In the genomic region with DNA sequence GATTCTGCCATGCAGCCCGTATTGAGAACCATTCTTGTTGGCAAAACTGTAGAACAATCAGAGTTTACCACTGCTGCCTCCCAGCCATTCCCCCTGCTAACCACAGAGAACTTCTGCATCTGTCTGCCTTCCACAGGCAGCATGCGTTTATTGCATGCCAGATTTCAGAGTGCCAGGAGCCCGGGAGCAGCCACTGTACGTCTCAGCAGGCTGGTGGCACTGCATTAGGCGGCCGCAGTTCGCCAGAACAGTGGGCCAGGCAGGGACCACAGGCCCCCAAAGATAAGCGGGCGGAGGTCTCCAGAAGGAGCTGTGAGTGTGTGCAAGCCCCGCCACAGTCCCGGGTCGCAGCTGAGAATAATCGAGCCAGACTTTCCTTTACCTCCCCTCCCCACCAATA, we compare ENCODE assay signal across 8 cellular contexts. TPM values are rescaled to one million over a fixed set of nuclear protein-coding genes. Genes with fewer than 3 reads are reported as not detected.
DNase-seq lines count a peak whose midpoint lies in the region; ATAC-seq and TF ChIP-seq lines count a peak whose summit lies in the region.

No MANE protein-coding gene starts in this region.

- no peaks in the 10 kb centered on the region for H3K9me3 Mint-ChIP-seq in glutamatergic neuron (ENCODE audit: unreplicated experiment)

- H3K36me3 ChIP-seq in smooth muscle cell (ENCODE audit: low read depth) (no peaks in the 10 kb centered on the region), gastroesophageal sphincter (no peaks in the 10 kb centered on the region)

- peak; percentile 64 for DNase-seq in AG08395 (ENCODE audit: low spot score)
- DNase-seq in SKM-1 (lab: John Stamatoyannopoulos, UW; ENCODE audit: unreplicated experiment), result peak; percentile 5
- no peak for DNase-seq in glutamatergic neuron
- no peak for DNase-seq in smooth muscle cell (lab: John Stamatoyannopoulos, UW; ENCODE audit: unreplicated experiment)
- DNase-seq in HK-2 (ENCODE audit: unreplicated experiment), result no peak
- no peak for DNase-seq in stimulated activated CD4-positive, alpha-beta T cell treated with anti-CD3 and anti-CD28 coated beads, Interleukin-4, amount 100 ng/mL, for 24 hours

- peaks cover 6% of the 10 kb centered on the region for H3K4me1 Mint-ChIP-seq in glutamatergic neuron (ENCODE audit: low read depth, unreplicated experiment)

- H3K4me3 ChIP-seq in smooth muscle cell (peak overlapping the region; percentile 48), gastroesophageal sphincter (peak overlapping the region in 1 of 2 donors; percentile 32)

- H3K27me3 ChIP-seq in smooth muscle cell (ENCODE audit: low read depth) (peaks cover 5% of the 10 kb centered on the region), gastroesophageal sphincter (peaks cover 20% of the 10 kb centered on the region)

- peak overlapping the region; percentile 74 for H3K4me3 Mint-ChIP-seq in glutamatergic neuron (ENCODE audit: unreplicated experiment)

- no peaks in the 10 kb centered on the region for H3K79me2 ChIP-seq in smooth muscle cell (ENCODE audit: low read depth)

- no peak for TF ChIP-seq EP300 in gastroesophageal sphincter (IDR thresholded peaks at IDR 0.05)

- H3F3A ChIP-seq in smooth muscle cell (ENCODE audit: low read depth), result no peaks in the 10 kb centered on the region

- no peak for TF ChIP-seq POLR2A in gastroesophageal sphincter (IDR thresholded peaks at IDR 0.05)

- H3K9me3 ChIP-seq in smooth muscle cell (replicated peaks; ENCODE audit: low read depth) (no peaks in the 10 kb centered on the region), gastroesophageal sphincter (no peaks in the 10 kb centered on the region)

- ATAC-seq in GM19463 (IDR thresholded peaks at IDR 0.05; ENCODE audit: unreplicated experiment) (peak; percentile 33), gastroesophageal sphincter (no peak)

- no peak overlapping the region for H3K9ac ChIP-seq in smooth muscle cell (ENCODE audit: low read depth)

- peak overlapping the region; percentile 92 for H3K4me2 ChIP-seq in smooth muscle cell

- no peak for TF ChIP-seq CTCF in glutamatergic neuron (IDR thresholded peaks at IDR 0.05; ENCODE audit: partially characterized antibody, unreplicated experiment)
- TF ChIP-seq CTCF in smooth muscle cell (IDR thresholded peaks at IDR 0.05; ENCODE audit: borderline replicate concordance, insufficient read depth, poor library complexity, severe bottlenecking), result no peak
- no peak for TF ChIP-seq CTCF in gastroesophageal sphincter (IDR thresholded peaks at IDR 0.05)

- no peak overlapping the region for H3K27ac Mint-ChIP-seq in glutamatergic neuron (ENCODE audit: unreplicated experiment)

- peak overlapping the region; percentile 71 for H2AFZ ChIP-seq in smooth muscle cell (ENCODE audit: low read depth)

- H3K27me3 Mint-ChIP-seq in glutamatergic neuron (ENCODE audit: unreplicated experiment), result peaks cover 7% of the 10 kb centered on the region

- WGBS in smooth muscle cell (ENCODE audit: low lambda C conversion rate), result 78% methylated on average over 13 of the region's 13 CpGs
- WGBS in gastroesophageal sphincter (ENCODE audit: low coverage in 1 of 2), 2 donors, result 31 to 33% methylated on average over 5 to 8 of the region's 13 CpGs

- no peak overlapping the region for H3K27ac ChIP-seq in smooth muscle cell (ENCODE audit: low read depth)
- no peak overlapping the region for H3K27ac ChIP-seq in gastroesophageal sphincter

- no peaks in the 10 kb centered on the region for H3K4me1 ChIP-seq in smooth muscle cell (ENCODE audit: low read depth)
- peaks cover 0 to 22% (median 5%) of the 10 kb centered on the region in 3 donors for H3K4me1 ChIP-seq in gastroesophageal sphincter

- no peaks in the 10 kb centered on the region for H3K36me3 Mint-ChIP-seq in glutamatergic neuron (ENCODE audit: unreplicated experiment)

- no peaks in the 10 kb centered on the region for H4K20me1 ChIP-seq in smooth muscle cell (ENCODE audit: low read depth)

RNA-seq across cellular contexts. Expression of a gene that starts 31.8 kb away (rescaled TPM):
- total RNA-seq in glutamatergic neuron (ENCODE audit: unreplicated experiment), result 1.4 TPM
- 0.58 and 2.0 TPM in 2 replicates for total RNA-seq in smooth muscle cell
- polyA plus RNA-seq in smooth muscle cell, result 6.8 and 8.2 TPM in 2 replicates
- total RNA-seq in gastroesophageal sphincter, result 10 to 100 TPM in 1 of 4 donors, 1 to 10 TPM in 3; 4.2 to 15.4 (median 9.3) TPM

Comparison
In these comparisons a context has a peak if more than half of its experiments do, and no peak if none do; other contexts are left out.
1. DNase-seq: peak in AG08395 (single experiment) and SKM-1 (single experiment); none in glutamatergic neuron (single experiment), smooth muscle cell (single experiment), HK-2 (single experiment) and stimulated activated CD4-positive, alpha-beta T cell treated with anti-CD3 and anti-CD28 coated beads, Interleukin-4, amount 100 ng/mL, for 24 hours (single experiment).